ENCODE assay signal across 8 cellular contexts in the genomic region with DNA sequence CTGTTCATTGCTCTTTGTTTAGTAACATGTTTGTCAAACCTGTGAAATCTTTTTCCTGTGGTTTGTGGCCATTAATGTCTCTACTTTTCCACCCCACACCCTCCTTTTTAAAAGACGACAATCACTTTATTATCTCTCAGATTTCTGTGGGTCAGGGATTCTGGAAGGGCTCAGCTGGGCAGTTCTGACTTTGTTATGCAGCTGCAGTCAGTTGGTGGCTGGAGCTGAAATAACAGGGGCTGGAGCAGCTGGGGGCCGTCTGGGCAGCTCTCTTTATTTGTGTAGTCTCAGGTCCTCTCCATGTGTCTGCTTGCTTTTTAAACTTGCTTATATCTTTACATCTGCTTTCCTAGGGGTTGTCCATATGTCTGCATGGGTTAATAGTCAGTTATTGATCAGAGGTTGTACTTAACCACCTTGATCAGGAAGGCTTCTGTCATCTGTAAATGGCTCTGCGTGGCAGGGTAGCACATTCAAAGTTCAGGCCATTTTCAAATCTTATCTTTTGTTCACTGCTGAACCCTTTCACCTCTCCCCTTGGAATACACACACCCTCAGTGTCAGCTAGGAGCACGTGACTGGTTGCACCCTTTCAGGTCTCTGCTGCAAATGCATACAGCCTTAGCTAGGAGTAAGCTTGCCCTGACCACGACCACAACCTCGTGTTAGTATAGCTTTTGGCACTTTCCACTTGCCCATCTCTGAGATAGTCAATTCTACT. TPM values are rescaled to one million over a fixed set of nuclear protein-coding genes. Genes with fewer than 3 reads are reported as not detected.
DNase-seq lines count a peak whose midpoint lies in the region; ATAC-seq and TF ChIP-seq lines count a peak whose summit lies in the region.

No MANE protein-coding gene starts in this region.

- peaks cover 4% of the 10 kb centered on the region for H3K9me3 Mint-ChIP-seq in activated T-helper 1 cell treated with anti-CD3 and anti-CD28 coated beads, Interleukin-12 subunit alpha, Interleukin-12 subunit beta, Interleukin-2, Interleukin-4 antibody, amounts not matched to agents 30 ng/mL and 10 ng/mL and 1 ng/mL, durations not matched to agents 14 hours and 24 hours and 36 hours
- H3K9me3 Mint-ChIP-seq in stimulated activated naive B cell treated with anti-CD40 and anti-IgM and Interleukin-4, amounts not matched to agents 10 μg/mL and 1 μg/mL and 100 μg/mL, for 72 hours, result no peaks in the 10 kb centered on the region

- CTCF ChIA-PET in GM10248 (lab: Yijun Ruan, JAX), result interaction anchor here (1.2 to 5.1 kb wide), 7 partner anchors 8 to 352 kb away, joined by 3 to 26 read pairs (median 9); no protein-coding TSS in a partner anchor

- no peaks in the 10 kb centered on the region for H3K27me3 ChIP-seq in adrenal gland
- H3K27me3 ChIP-seq in suprapubic skin, result no peaks in the 10 kb centered on the region

- peak overlapping the region; percentile 91 for H3K27ac Mint-ChIP-seq in activated T-helper 1 cell treated with anti-CD3 and anti-CD28 coated beads, Interleukin-12 subunit alpha, Interleukin-12 subunit beta, Interleukin-2, Interleukin-4 antibody, amounts not matched to agents 30 ng/mL and 10 ng/mL and 1 ng/mL, durations not matched to agents 14 hours and 24 hours and 36 hours
- H3K27ac Mint-ChIP-seq in stimulated activated naive B cell treated with anti-CD40 and anti-IgM and Interleukin-4, amounts not matched to agents 10 μg/mL and 1 μg/mL and 100 μg/mL, for 72 hours, result peak overlapping the region; percentile 66

- intact Hi-C loops in activated T-helper 1 cell treated with anti-CD3 and anti-CD28 coated beads, Interleukin-12 subunit alpha, Interleukin-12 subunit beta, Interleukin-2, Interleukin-4 antibody, amounts not matched to agents 30 ng/mL and 10 ng/mL and 1 ng/mL, durations not matched to agents 14 hours and 24 hours and 36 hours (cut with micrococcal nuclease), result loop anchor here (1.0 to 2.0 kb wide), 2 partner anchors 90 to 199 kb away; no protein-coding TSS in a partner anchor
- intact Hi-C loops in left colon (cut with DNase I, micrococcal nuclease), result no loop called here
- intact Hi-C loops in adrenal gland (cut with DNase I), result no loop called here

- H3K4me3 ChIP-seq in adrenal gland, result no peak overlapping the region
- no peak overlapping the region for H3K4me3 ChIP-seq in suprapubic skin

- POLR2A ChIA-PET in GM10248 (lab: Yijun Ruan, JAX), result no interaction called here

- peak overlapping the region; percentile 34 for H3K4me3 Mint-ChIP-seq in activated T-helper 1 cell treated with anti-CD3 and anti-CD28 coated beads, Interleukin-12 subunit alpha, Interleukin-12 subunit beta, Interleukin-2, Interleukin-4 antibody, amounts not matched to agents 30 ng/mL and 10 ng/mL and 1 ng/mL, durations not matched to agents 14 hours and 24 hours and 36 hours
- H3K4me3 Mint-ChIP-seq in stimulated activated naive B cell treated with anti-CD40 and anti-IgM and Interleukin-4, amounts not matched to agents 10 μg/mL and 1 μg/mL and 100 μg/mL, for 72 hours, result no peak overlapping the region

- no peaks in the 10 kb centered on the region for H3K27me3 Mint-ChIP-seq in activated T-helper 1 cell treated with anti-CD3 and anti-CD28 coated beads, Interleukin-12 subunit alpha, Interleukin-12 subunit beta, Interleukin-2, Interleukin-4 antibody, amounts not matched to agents 30 ng/mL and 10 ng/mL and 1 ng/mL, durations not matched to agents 14 hours and 24 hours and 36 hours (ENCODE audit: insufficient read depth)
- no peaks in the 10 kb centered on the region for H3K27me3 Mint-ChIP-seq in stimulated activated naive B cell treated with anti-CD40 and anti-IgM and Interleukin-4, amounts not matched to agents 10 μg/mL and 1 μg/mL and 100 μg/mL, for 72 hours

- peak; percentile 74 to 77 for ATAC-seq in activated CD4-positive, CD25-positive, alpha-beta regulatory T cell treated with anti-CD3 and anti-CD28 coated beads, Interleukin-2, amount 50 U/mL, for 24 hours
- peak; percentile 89 for ATAC-seq in left colon
- ATAC-seq in stimulated activated naive B cell treated with anti-CD40 and anti-IgM and Interleukin-4, amounts not matched to agents 10 μg/mL and 1 μg/mL and 100 μg/mL, for 72 hours (replicated peaks), result no peak

- H3K36me3 ChIP-seq in adrenal gland (replicated peaks in 1 of 2), result no peaks in the 10 kb centered on the region
- no peaks in the 10 kb centered on the region for H3K36me3 ChIP-seq in suprapubic skin

- H3K4me1 ChIP-seq in adrenal gland (replicated peaks in 1 of 2) (peaks cover 0 to 12% of the 10 kb centered on the region in 2 donors), suprapubic skin (peaks cover 16% of the 10 kb centered on the region)

- H3K36me3 Mint-ChIP-seq in activated T-helper 1 cell treated with anti-CD3 and anti-CD28 coated beads, Interleukin-12 subunit alpha, Interleukin-12 subunit beta, Interleukin-2, Interleukin-4 antibody, amounts not matched to agents 30 ng/mL and 10 ng/mL and 1 ng/mL, durations not matched to agents 14 hours and 24 hours and 36 hours (ENCODE audit: low read depth), result peaks cover 16% of the 10 kb centered on the region
- H3K36me3 Mint-ChIP-seq in stimulated activated naive B cell treated with anti-CD40 and anti-IgM and Interleukin-4, amounts not matched to agents 10 μg/mL and 1 μg/mL and 100 μg/mL, for 72 hours, result peaks cover 26 to 47% of the 10 kb centered on the region in 2 donors

- peaks cover 51% of the 10 kb centered on the region for H3K4me1 Mint-ChIP-seq in activated T-helper 1 cell treated with anti-CD3 and anti-CD28 coated beads, Interleukin-12 subunit alpha, Interleukin-12 subunit beta, Interleukin-2, Interleukin-4 antibody, amounts not matched to agents 30 ng/mL and 10 ng/mL and 1 ng/mL, durations not matched to agents 14 hours and 24 hours and 36 hours (ENCODE audit: low read depth)
- peaks cover 8 to 15% of the 10 kb centered on the region in 2 donors for H3K4me1 Mint-ChIP-seq in stimulated activated naive B cell treated with anti-CD40 and anti-IgM and Interleukin-4, amounts not matched to agents 10 μg/mL and 1 μg/mL and 100 μg/mL, for 72 hours

- no peak for TF ChIP-seq EP300 in suprapubic skin (IDR thresholded peaks at IDR 0.05)

- TF ChIP-seq CTCF in adrenal gland (IDR thresholded peaks at IDR 0.05) (no peak), suprapubic skin (IDR thresholded peaks at IDR 0.05) (no peak), GM10248 (IDR thresholded peaks at IDR 0.05; ENCODE audit: control extremely low read depth, extremely low read depth, low read depth, missing control alignments) (no peak)

- TF ChIP-seq POLR2A in adrenal gland (IDR thresholded peaks at IDR 0.05), result no peak
- no peak for TF ChIP-seq POLR2A in suprapubic skin (IDR thresholded peaks at IDR 0.05)

- DNase-seq in activated CD4-positive, CD25-positive, alpha-beta regulatory T cell treated with anti-CD3 and anti-CD28 coated beads, Interleukin-2, amount 50 U/mL, for 72 hours, result no peak
- DNase-seq in activated T-helper 1 cell treated with anti-CD3 and anti-CD28 coated beads, Interleukin-12 subunit alpha, Interleukin-12 subunit beta, Interleukin-2, Interleukin-4 antibody, amounts not matched to agents 30 ng/mL and 10 ng/mL and 1 ng/mL, durations not matched to agents 14 hours and 24 hours and 36 hours (ENCODE audit: low spot score), result peak; percentile 55
- DNase-seq in left colon, result peak; percentile 34 to 40
- no peak for DNase-seq in stimulated activated naive B cell treated with anti-CD40 and anti-IgM and Interleukin-4, amounts not matched to agents 10 μg/mL and 1 μg/mL and 100 μg/mL, for 72 hours
- no peak for DNase-seq in adrenal gland
- DNase-seq in suprapubic skin (ENCODE audit: low spot score in 2 of 2), result no peak
- no peak for DNase-seq in GM10248 (ENCODE audit: extremely low spot score)

- H3K27ac ChIP-seq in adrenal gland, result no peak overlapping the region
- H3K27ac ChIP-seq in suprapubic skin, result no peak overlapping the region

- WGBS in adrenal gland, 4 donors, result 78 to 83% (median 82%) methylated on average over 3 to 6 of the region's 6 CpGs
- 79% methylated on average over 6 of the region's 6 CpGs for WGBS in suprapubic skin

- H3K9me3 ChIP-seq in adrenal gland (replicated peaks in 1 of 3), result no peaks in the 10 kb centered on the region
- H3K9me3 ChIP-seq in suprapubic skin, result no peaks in the 10 kb centered on the region

RNA-seq across cellular contexts. Expression of a gene that starts 27.9 kb away (rescaled TPM):
- 34.5 and 39.6 TPM in 2 replicates for total RNA-seq in activated T-helper 1 cell treated with anti-CD3 and anti-CD28 coated beads, Interleukin-12 subunit alpha, Interleukin-12 subunit beta, Interleukin-2, Interleukin-4 antibody, amounts not matched to agents 30 ng/mL and 10 ng/mL and 1 ng/mL, durations not matched to agents 14 hours and 24 hours and 36 hours
- total RNA-seq in left colon, result 10 to 100 TPM; 12.2 to 13.8 TPM
- 10 to 100 TPM in 6 of 8 donors, 1 to 10 TPM in 2; 8.5 to 30.1 (median 15.1) TPM for total RNA-seq in adrenal gland
- polyA plus RNA-seq in adrenal gland, result 1 to 10 TPM; 3.6 to 8.5 (median 5.5) TPM
- 10 to 100 TPM; 11.3 to 51.6 (median 21.0) TPM for total RNA-seq in suprapubic skin

RNA-seq across cellular contexts. Expression of a gene that starts 34.7 kb away (rescaled TPM):
- total RNA-seq in activated T-helper 1 cell treated with anti-CD3 and anti-CD28 coated beads, Interleukin-12 subunit alpha, Interleukin-12 subunit beta, Interleukin-2, Interleukin-4 antibody, amounts not matched to agents 30 ng/mL and 10 ng/mL and 1 ng/mL, durations not matched to agents 14 hours and 24 hours and 36 hours, result 0.83 and 1.4 TPM in 2 replicates
- 10 to 100 TPM; 48.0 to 62.8 TPM for total RNA-seq in left colon
- 10 to 100 TPM in 7 of 8 donors, 1 to 10 TPM in 1; 6.3 to 25.3 (median 17.4) TPM for total RNA-seq in adrenal gland
- 10 to 100 TPM in 1 of 3 donors, 1 to 10 TPM in 2; 3.9 to 24.3 (median 8.1) TPM for polyA plus RNA-seq in adrenal gland
- total RNA-seq in suprapubic skin, result 10 to 100 TPM; 11.5 to 34.6 (median 24.4) TPM

Comparison
In these comparisons a context has a peak if more than half of its experiments do, and no peak if none do; other contexts are left out.
1. ATAC-seq: peak in activated CD4-positive, CD25-positive, alpha-beta regulatory T cell treated with anti-CD3 and anti-CD28 coated beads, Interleukin-2, amount 50 U/mL, for 24 hours (2 of 2) and left colon (single experiment); none in stimulated activated naive B cell treated with anti-CD40 and anti-IgM and Interleukin-4, amounts not matched to agents 10 μg/mL and 1 μg/mL and 100 μg/mL, for 72 hours (0 of 2).
2. DNase-seq: peak in activated T-helper 1 cell treated with anti-CD3 and anti-CD28 coated beads, Interleukin-12 subunit alpha, Interleukin-12 subunit beta, Interleukin-2, Interleukin-4 antibody, amounts not matched to agents 30 ng/mL and 10 ng/mL and 1 ng/mL, durations not matched to agents 14 hours and 24 hours and 36 hours (single experiment) and left colon (2 of 2); none in activated CD4-positive, CD25-positive, alpha-beta regulatory T cell treated with anti-CD3 and anti-CD28 coated beads, Interleukin-2, amount 50 U/mL, for 72 hours (single experiment), stimulated activated naive B cell treated with anti-CD40 and anti-IgM and Interleukin-4, amounts not matched to agents 10 μg/mL and 1 μg/mL and 100 μg/mL, for 72 hours (single experiment), adrenal gland (0 of 7), suprapubic skin (0 of 2) and GM10248 (single experiment).